1 cellular context compared by ENCODE assay signal in the genomic region with DNA sequence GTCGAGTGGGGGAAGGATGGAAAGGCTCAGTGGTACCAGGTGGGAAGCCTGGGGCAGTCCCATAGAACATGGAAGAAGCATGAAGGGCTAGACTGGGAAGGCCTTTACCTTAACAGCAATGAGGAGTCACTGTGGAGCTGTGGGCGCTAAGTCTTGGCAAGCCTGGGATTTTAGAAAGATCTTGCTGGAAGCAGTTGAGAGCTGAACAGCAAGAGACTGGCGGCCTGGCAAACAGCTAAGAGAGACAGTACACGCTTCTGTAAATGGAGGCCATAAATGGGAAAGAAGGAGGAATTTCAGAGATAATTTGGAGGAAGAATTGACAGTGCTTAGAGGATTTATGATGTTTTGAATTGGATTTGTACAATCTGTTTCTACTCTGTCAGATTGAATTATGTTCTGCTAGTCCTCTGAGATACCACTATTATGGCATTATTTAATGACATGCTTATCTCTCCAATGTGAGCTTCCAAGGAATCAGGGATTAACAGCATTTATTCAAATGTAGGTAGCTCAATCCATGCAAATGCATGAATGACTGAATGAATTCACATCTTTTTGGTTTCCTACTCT.
TF ChIP-seq lines count a peak whose summit lies in the region.

No MANE protein-coding gene starts in this region.

TF ChIP-seq in IMR-90, 13 proteins besides CTCF, POLR2A, EP300 and RAD21:
- TF ChIP-seq FOS (IDR thresholded peaks at IDR 0.05; ENCODE audit: low read depth, low read length): no peak
- TF ChIP-seq CEBPB (IDR thresholded peaks at IDR 0.05; ENCODE audit: low read depth, low read length): no peak
- TF ChIP-seq CHD1 (IDR thresholded peaks at IDR 0.05; ENCODE audit: low read depth, low read length): no peak
- no peak for TF ChIP-seq MXI1 (IDR thresholded peaks at IDR 0.05; ENCODE audit: borderline replicate concordance, low read depth, low read length)
- TF ChIP-seq MAFK (IDR thresholded peaks at IDR 0.05; ENCODE audit: low read depth, low read length): no peak
- TF ChIP-seq RCOR1 (IDR thresholded peaks at IDR 0.05; ENCODE audit: insufficient replicate concordance, low read length): no peak
- TF ChIP-seq RFX5 (IDR thresholded peaks at IDR 0.05; ENCODE audit: low read depth, low read length): no peak
- no peak for TF ChIP-seq NFE2L2 (IDR thresholded peaks at IDR 0.05; ENCODE audit: low read depth, low read length)
- no peak for TF ChIP-seq SMC3 (IDR thresholded peaks at IDR 0.05; ENCODE audit: low read depth, low read length)
- TF ChIP-seq BHLHE40 (IDR thresholded peaks at IDR 0.05; ENCODE audit: low read depth, low read length): no peak
